Comparison of ENCODE assay signal across 1 cellular context in the genomic region with DNA sequence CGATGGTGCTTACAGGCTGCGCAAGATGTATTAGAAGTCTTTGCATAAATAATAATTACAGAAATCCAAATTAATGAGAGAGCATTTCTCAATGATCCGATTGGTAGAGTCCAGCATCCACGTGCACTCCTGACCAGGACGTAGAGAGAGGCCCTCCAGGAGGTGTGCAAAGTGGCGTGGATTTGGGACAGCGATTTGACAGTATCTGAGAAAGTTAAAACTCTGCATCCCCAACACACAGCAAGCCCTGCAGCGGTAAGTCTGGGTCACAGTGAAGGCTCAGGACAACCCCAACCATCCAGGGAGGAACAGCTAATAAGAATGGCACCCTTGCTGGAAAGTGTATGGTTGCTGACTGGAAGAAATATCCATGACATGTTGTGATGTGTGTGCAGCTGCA.
TF ChIP-seq lines count a peak whose summit lies in the region.

No MANE protein-coding gene starts in this region.

TF ChIP-seq in IMR-90, 13 proteins besides CTCF, POLR2A, EP300 and RAD21:
- TF ChIP-seq NFE2L2 (IDR thresholded peaks at IDR 0.05; ENCODE audit: low read depth, low read length) (no peak), RFX5 (IDR thresholded peaks at IDR 0.05; ENCODE audit: low read depth, low read length) (no peak), MAZ (IDR thresholded peaks at IDR 0.05; ENCODE audit: borderline replicate concordance, low read depth, low read length) (no peak), MXI1 (IDR thresholded peaks at IDR 0.05; ENCODE audit: borderline replicate concordance, low read depth, low read length) (no peak), SMC3 (IDR thresholded peaks at IDR 0.05; ENCODE audit: low read depth, low read length) (no peak), FOS (IDR thresholded peaks at IDR 0.05; ENCODE audit: low read depth, low read length) (no peak), MAFK (IDR thresholded peaks at IDR 0.05; ENCODE audit: low read depth, low read length) (no peak), CHD1 (IDR thresholded peaks at IDR 0.05; ENCODE audit: low read depth, low read length) (no peak), BHLHE40 (IDR thresholded peaks at IDR 0.05; ENCODE audit: low read depth, low read length) (no peak)
- TF ChIP-seq, protein P1, sequence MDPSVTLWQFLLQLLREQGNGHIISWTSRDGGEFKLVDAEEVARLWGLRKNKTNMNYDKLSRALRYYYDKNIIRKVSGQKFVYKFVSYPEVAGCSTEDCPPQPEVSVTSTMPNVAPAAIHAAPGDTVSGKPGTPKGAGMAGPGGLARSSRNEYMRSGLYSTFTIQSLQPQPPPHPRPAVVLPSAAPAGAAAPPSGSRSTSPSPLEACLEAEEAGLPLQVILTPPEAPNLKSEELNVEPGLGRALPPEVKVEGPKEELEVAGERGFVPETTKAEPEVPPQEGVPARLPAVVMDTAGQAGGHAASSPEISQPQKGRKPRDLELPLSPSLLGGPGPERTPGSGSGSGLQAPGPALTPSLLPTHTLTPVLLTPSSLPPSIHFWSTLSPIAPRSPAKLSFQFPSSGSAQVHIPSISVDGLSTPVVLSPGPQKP (IDR thresholded peaks at IDR 0.05; ENCODE audit: borderline replicate concordance, low read depth, low read length): no peak
- TF ChIP-seq, protein P2, sequence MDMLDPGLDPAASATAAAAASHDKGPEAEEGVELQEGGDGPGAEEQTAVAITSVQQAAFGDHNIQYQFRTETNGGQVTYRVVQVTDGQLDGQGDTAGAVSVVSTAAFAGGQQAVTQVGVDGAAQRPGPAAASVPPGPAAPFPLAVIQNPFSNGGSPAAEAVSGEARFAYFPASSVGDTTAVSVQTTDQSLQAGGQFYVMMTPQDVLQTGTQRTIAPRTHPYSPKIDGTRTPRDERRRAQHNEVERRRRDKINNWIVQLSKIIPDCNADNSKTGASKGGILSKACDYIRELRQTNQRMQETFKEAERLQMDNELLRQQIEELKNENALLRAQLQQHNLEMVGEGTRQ (IDR thresholded peaks at IDR 0.05; ENCODE audit: low read depth, low read length): no peak
